Comparison of ENCODE assay signal across 10 cellular contexts in genomic region chr5:945691-946541, GRCh38. TPM values are rescaled to one million over a fixed set of nuclear protein-coding genes. Genes with fewer than 3 reads are reported as not detected.
DNase-seq lines count a peak whose midpoint lies in the region; ATAC-seq and TF ChIP-seq lines count a peak whose summit lies in the region.
"Had no signal": no experiment of that assay in that cellular context is flagged by ENCODE, and none has a peak within 500 bp of the region (broad histone marks: within the 10 kb centered on the region; RNA-seq: fewer than 3 reads in every experiment).

No MANE protein-coding gene starts in this region.

- peaks cover 4% of the 10 kb centered on the region in 2 donors for H3K9me3 Mint-ChIP-seq in stimulated activated naive B cell treated with anti-CD40 and anti-IgM and Interleukin-4, amounts not matched to agents 10 μg/mL and 1 μg/mL and 100 μg/mL, for 72 hours
- peaks cover 0 to under 1% (median 0%) of the 10 kb centered on the region in 7 donors for H3K9me3 Mint-ChIP-seq in CD14-positive monocyte

- H3K36me3 Mint-ChIP-seq in stimulated activated naive B cell treated with anti-CD40 and anti-IgM and Interleukin-4, amounts not matched to agents 10 μg/mL and 1 μg/mL and 100 μg/mL, for 72 hours: peaks cover 1 to 7% of the 10 kb centered on the region in 2 donors
- H3K36me3 Mint-ChIP-seq in CD14-positive monocyte: no peaks in the 10 kb centered on the region

- intact Hi-C loops in CD14-positive monocyte (cut with micrococcal nuclease): no loop called here

- H3K9me3 ChIP-seq in MG63: peaks cover 15% of the 10 kb centered on the region

- peaks cover 72 to 87% of the 10 kb centered on the region in 2 donors for H3K27me3 Mint-ChIP-seq in stimulated activated naive B cell treated with anti-CD40 and anti-IgM and Interleukin-4, amounts not matched to agents 10 μg/mL and 1 μg/mL and 100 μg/mL, for 72 hours
- peaks cover 26 to 35% (median 30%) of the 10 kb centered on the region in 3 donors for H3K27me3 Mint-ChIP-seq in CD14-positive monocyte (ENCODE audit: low read depth in 3 of 3)

- DNase-seq in DMS79 (lab: John Stamatoyannopoulos, UW) (peak; percentile 21), MG63 (peak; percentile 46), RPMI7951 (ENCODE audit: low read depth) (peak; percentile 80), mesenteric fat pad (ENCODE audit: low spot score) (peak; percentile 88), CD14-positive monocyte (ENCODE audit: low spot score) (no peak)
- no peak for DNase-seq in activated CD4-positive, CD25-positive, alpha-beta regulatory T cell (lab: John Stamatoyannopoulos, UW)
- no peak for DNase-seq in stimulated activated naive B cell treated with anti-CD40 and anti-IgM and Interleukin-4, amounts not matched to agents 10 μg/mL and 1 μg/mL and 100 μg/mL, for 72 hours
- DNase-seq: glutamatergic neuron, GOT3 had no signal

- H3K4me3 ChIP-seq in MG63: no peak overlapping the region

- H3K4me1 Mint-ChIP-seq in stimulated activated naive B cell treated with anti-CD40 and anti-IgM and Interleukin-4, amounts not matched to agents 10 μg/mL and 1 μg/mL and 100 μg/mL, for 72 hours: peaks cover 24 to 35% of the 10 kb centered on the region in 2 donors
- H3K4me1 Mint-ChIP-seq in CD14-positive monocyte: no peaks in the 10 kb centered on the region

- H3K27ac Mint-ChIP-seq in stimulated activated naive B cell treated with anti-CD40 and anti-IgM and Interleukin-4, amounts not matched to agents 10 μg/mL and 1 μg/mL and 100 μg/mL, for 72 hours: no peak overlapping the region
- H3K27ac Mint-ChIP-seq in CD14-positive monocyte: no peak overlapping the region

- TF ChIP-seq CTCF in CD14-positive monocyte (IDR thresholded peaks at IDR 0.05): no peak

- no peak overlapping the region for H3K4me3 Mint-ChIP-seq in stimulated activated naive B cell treated with anti-CD40 and anti-IgM and Interleukin-4, amounts not matched to agents 10 μg/mL and 1 μg/mL and 100 μg/mL, for 72 hours
- H3K4me3 Mint-ChIP-seq in CD14-positive monocyte: peak overlapping the region in 1 of 2 donors; percentile 7

- no peaks in the 10 kb centered on the region for H3K36me3 ChIP-seq in MG63

- no peak for ATAC-seq in GM21825 (IDR thresholded peaks at IDR 0.05; ENCODE audit: unreplicated experiment)
- ATAC-seq in stimulated activated naive B cell treated with anti-CD40 and anti-IgM and Interleukin-4, amounts not matched to agents 10 μg/mL and 1 μg/mL and 100 μg/mL, for 72 hours (replicated peaks): no peak

- peaks cover 2% of the 10 kb centered on the region; the same call in 1 of the 2 replicates for H3K27me3 ChIP-seq in MG63

RNA-seq across cellular contexts. Expression of gene TRIP13, which starts 53.2 kb away (rescaled TPM):
- total RNA-seq in MG63 (2014; rRNA removed; shearing (Covaris generic); ENCODE audit: low replicate concordance): 73.4 and 82.0 TPM in 2 replicates
- total RNA-seq in RPMI7951 (2014; rRNA removed; shearing (Covaris generic)): 65.0 and 80.4 TPM in 2 replicates
- total RNA-seq in mesenteric fat pad: 1.2 TPM
- 1 to 10 TPM in 1 of 2 donors, not detected in 1; 1.2 TPM for polyA plus RNA-seq in CD14-positive monocyte

RNA-seq across cellular contexts. Expression of gene BRD9, which starts 53.3 kb away (rescaled TPM):
- 15.8 and 27.5 TPM in 2 replicates for total RNA-seq in MG63 (2014; rRNA removed; shearing (Covaris generic); ENCODE audit: low replicate concordance)
- total RNA-seq in RPMI7951 (2014; rRNA removed; shearing (Covaris generic)): 24.0 and 27.9 TPM in 2 replicates
- total RNA-seq in mesenteric fat pad: 38.2 TPM
- polyA plus RNA-seq in CD14-positive monocyte: 1 to 10 TPM; 5.3 to 9.3 TPM

Comparison
In these comparisons a context has a peak if more than half of its experiments do, and no peak if none do; other contexts are left out.
1. DNase-seq: peak in DMS79 (single experiment), MG63 (single experiment), RPMI7951 (single experiment) and mesenteric fat pad (single experiment); none in activated CD4-positive, CD25-positive, alpha-beta regulatory T cell (0 of 4), stimulated activated naive B cell treated with anti-CD40 and anti-IgM and Interleukin-4, amounts not matched to agents 10 μg/mL and 1 μg/mL and 100 μg/mL, for 72 hours (single experiment) and CD14-positive monocyte (single experiment).
2. RNA of gene TRIP13, which starts 53.2 kb away (total RNA-seq): 73.4 to 82.0 TPM in MG63 and 65.0 to 80.4 TPM in RPMI7951; 1.2 TPM in mesenteric fat pad (single experiment); every median in the first group is over 10 times any median in the second.